Comparison of ENCODE assay signal across 9 cellular contexts in genomic region chr2:5365871-5366461, GRCh38.
DNase-seq lines count a peak whose midpoint lies in the region; ATAC-seq and TF ChIP-seq lines count a peak whose summit lies in the region.
"Had no signal": no experiment of that assay in that cellular context is flagged by ENCODE, and none has a peak within 500 bp of the region (broad histone marks: within the 10 kb centered on the region; RNA-seq: fewer than 3 reads in every experiment).

No MANE protein-coding gene starts in this region.

- TF ChIP-seq CTCF in brain (conservative IDR thresholded peaks at IDR 0.05) (peak; percentile 80 to 92), left lung (IDR thresholded peaks at IDR 0.05) (peak; percentile 68 to 73)

- ATAC-seq in GM19043 (IDR thresholded peaks at IDR 0.05; ENCODE audit: low read depth, unreplicated experiment) = peak; percentile 98
- peak; percentile 90 for ATAC-seq in HG03354 (IDR thresholded peaks at IDR 0.05; ENCODE audit: poor library complexity, severe bottlenecking, unreplicated experiment)
- peak; percentile 98 for ATAC-seq in left lung

- peak overlapping the region in 1 of 5 experiments; percentile 16 for H3K27ac Mint-ChIP-seq in brain

- H3K9me3 Mint-ChIP-seq in brain = peaks cover 0 to 9% (median 0%) of the 10 kb centered on the region in 5 experiments

- peaks cover 33% of the 10 kb centered on the region for H3K4me1 Mint-ChIP-seq in brain

- H3K4me1 ChIP-seq in left lung = no peaks in the 10 kb centered on the region

- H3K36me3 Mint-ChIP-seq in brain = no peaks in the 10 kb centered on the region

- H3K4me3 Mint-ChIP-seq in brain = peak overlapping the region in 1 of 5 experiments; percentile 1

- no peaks in the 10 kb centered on the region for H3K27me3 ChIP-seq in left lung
- H3K27me3 ChIP-seq: neutrophil had no signal

- DNase-seq in CMK (ENCODE audit: low read depth) = peak; percentile 49
- peak; percentile 60 for DNase-seq in NCI-H82 treated with DMSO at 0.1 percent for 48 hours (lab: John Stamatoyannopoulos, UW; ENCODE audit: unreplicated experiment)
- DNase-seq in left lung = peak; percentile 44 to 89
- peak; percentile 15 to 22 for DNase-seq in stimulated activated CD8-positive, alpha-beta memory T cell treated with anti-CD3 and anti-CD28 coated beads, Interleukin-7, amount 100 ng/mL, for 48 hours (ENCODE audit: extremely low read depth in 1 of 2, low read depth in 1 of 2)
- no peak for DNase-seq in NOMO-1 treated with dmso at 0.1 percent for 144 hours (lab: John Stamatoyannopoulos, UW; ENCODE audit: unreplicated experiment)

- no peak overlapping the region for H3K4me3 ChIP-seq in left lung

- intact Hi-C loops in left lung (cut with DNase I) = no loop called here

- no peaks in the 10 kb centered on the region for H3K9me3 ChIP-seq in left lung
- H3K9me3 ChIP-seq: neutrophil had no signal

- no peak overlapping the region for H3K27ac ChIP-seq in left lung
- H3K27ac ChIP-seq: neutrophil had no signal

- H3K36me3 ChIP-seq in left lung = no peaks in the 10 kb centered on the region
- H3K36me3 ChIP-seq: neutrophil had no signal

- H3K27me3 Mint-ChIP-seq in brain = no peaks in the 10 kb centered on the region
